12 cellular contexts compared by ENCODE assay signal in genomic region chr5:107557051-107557658, GRCh38.
A peak's percentile ranks its signal among the peaks of the same experiment; 100 is the strongest.
DNase-seq lines count a peak whose midpoint lies in the region; ATAC-seq and TF ChIP-seq lines count a peak whose summit lies in the region.
"Had no signal": no experiment of that assay in that cellular context is flagged by ENCODE, and none has a peak within 500 bp of the region (broad histone marks: within the 10 kb centered on the region; RNA-seq: fewer than 3 reads in every experiment).

No MANE protein-coding gene starts in this region.

- peak overlapping the region; percentile 31; the same call in 1 of the 2 replicates for H3K27ac Mint-ChIP-seq in HFFc6

- DNase-seq in HFFc6 = peak; percentile 60
- DNase-seq in SK-N-SH = no peak
- peak; percentile 76 for DNase-seq in cardiac septum (ENCODE audit: low spot score)
- DNase-seq in retinal pigment epithelial cell (ENCODE audit: low read depth) = peak; percentile 65
- DNase-seq in amygdala (lab: John Stamatoyannopoulos, UW) = no peak
- DNase-seq in nucleus accumbens (lab: John Stamatoyannopoulos, UW) = no peak
- DNase-seq: colonic mucosa; left colon; NCI-H526 treated with DMSO at 0.1 percent for 48 hours; stimulated activated CD4-positive, alpha-beta T cell treated with anti-CD3 and anti-CD28 coated beads, Interleukin-2, amount 100 ng/mL, for 24 hours; transverse colon had no signal

- peaks cover 9% of the 10 kb centered on the region for H3F3A ChIP-seq in SK-N-SH (replicated peaks; ENCODE audit: insufficient read depth)

- H3K27ac ChIP-seq in SK-N-SH (ENCODE audit: low read depth in 2 of 2, low read length in 1 of 2) = no peak overlapping the region
- H3K27ac ChIP-seq: colonic mucosa, transverse colon had no signal

- no peaks in the 10 kb centered on the region for H3K9me3 ChIP-seq in SK-N-SH
- H3K9me3 ChIP-seq: colonic mucosa, transverse colon had no signal

- H3K4me3 ChIP-seq in SK-N-SH (ENCODE audit: low read depth in 2 of 2, low read length in 1 of 2) (no peak overlapping the region), retinal pigment epithelial cell (ENCODE audit: low read length) (no peak overlapping the region)
- H3K4me3 ChIP-seq: colonic mucosa, transverse colon had no signal

- TF ChIP-seq RAD21 in SK-N-SH (IDR thresholded peaks at IDR 0.05; ENCODE audit: low read length) = no peak

- H4K20me1 ChIP-seq in SK-N-SH (ENCODE audit: insufficient read depth) = no peaks in the 10 kb centered on the region

- H3K4me3 Mint-ChIP-seq in HFFc6 = peak overlapping the region; percentile 43

- no peaks in the 10 kb centered on the region for H3K36me3 Mint-ChIP-seq in HFFc6 (ENCODE audit: low read depth)

- no peaks in the 10 kb centered on the region for H3K9me2 ChIP-seq in SK-N-SH

- no peak overlapping the region for H3K9ac ChIP-seq in SK-N-SH

- no peaks in the 10 kb centered on the region for H3K79me2 ChIP-seq in SK-N-SH (ENCODE audit: insufficient read depth)

- TF ChIP-seq CTCF in HFFc6 (IDR thresholded peaks at IDR 0.05) (no peak), SK-N-SH (IDR thresholded peaks at IDR 0.05) (no peak), retinal pigment epithelial cell (conservative IDR thresholded peaks at IDR 0.05; ENCODE audit: low read depth, low read length) (no peak)

- H3K9me3 Mint-ChIP-seq in HFFc6 = no peaks in the 10 kb centered on the region

- H3K4me2 ChIP-seq in SK-N-SH = no peak overlapping the region

- no peaks in the 10 kb centered on the region for H3K27me3 ChIP-seq in SK-N-SH (ENCODE audit: insufficient read depth)
- H3K27me3 ChIP-seq: colonic mucosa, transverse colon had no signal

- TF ChIP-seq EP300 in SK-N-SH (IDR thresholded peaks at IDR 0.05; ENCODE audit: borderline replicate concordance in 1 of 2, low read depth in 1 of 2, low read length in 1 of 2) = no peak

- intact Hi-C loops in cardiac septum (cut with DNase I) = loop anchor here (5.0 kb wide), 1 partner anchor 115 kb away; the partner anchor contains the start of gene EFNA5

- POLR2A ChIA-PET in SK-N-SH (lab: Yijun Ruan, JAX) = interaction anchor here (0.8 kb wide), 1 partner anchor 113 kb away, joined by 4 read pairs; no protein-coding TSS in a partner anchor

- peaks cover 12 to 32% of the 10 kb centered on the region in 2 experiments; a peak in 3 of 4 replicates for H3K4me1 ChIP-seq in SK-N-SH (ENCODE audit: control insufficient read depth in 1 of 2, insufficient read depth in 2 of 2, low read depth in 1 of 2, low read length in 1 of 2)
- H3K4me1 ChIP-seq: colonic mucosa, transverse colon had no signal

- peaks cover 3% of the 10 kb centered on the region; the same call in 1 of the 2 replicates for H3K27me3 Mint-ChIP-seq in HFFc6 (ENCODE audit: insufficient read depth)

- ATAC-seq in GM19455 (IDR thresholded peaks at IDR 0.05; ENCODE audit: unreplicated experiment) = no peak
- ATAC-seq: left colon had no signal

- CTCF ChIA-PET in SK-N-SH (lab: Yijun Ruan, JAX) = interaction anchor here (0.9 kb wide), 1 partner anchor 18 kb away, joined by 4 read pairs; no protein-coding TSS in a partner anchor

- 70% methylated on average over 11 of the region's 11 CpGs for WGBS in SK-N-SH (ENCODE audit: low lambda C conversion rate)

- peaks cover 54% of the 10 kb centered on the region for H3K4me1 Mint-ChIP-seq in HFFc6 (ENCODE audit: low read depth)

- H3K36me3 ChIP-seq in SK-N-SH (replicated peaks in 1 of 2; ENCODE audit: control insufficient read depth in 1 of 2, insufficient read depth in 2 of 2, low read length in 1 of 2) = no peaks in the 10 kb centered on the region
- H3K36me3 ChIP-seq: colonic mucosa, transverse colon had no signal

- no peak overlapping the region for H2AFZ ChIP-seq in SK-N-SH (ENCODE audit: low read depth)

TF ChIP-seq in SK-N-SH, 30 proteins besides CTCF, POLR2A, EP300 and RAD21:
- TF ChIP-seq REST (IDR thresholded peaks at IDR 0.05; ENCODE audit: low read depth, low read length) = no peak
- peak; percentile 34; the same call in 1 of the 2 replicates for TF ChIP-seq TCF12 (IDR thresholded peaks at IDR 0.05)

Comparison
In these comparisons a context has a peak if more than half of its experiments do, and no peak if none do; other contexts are left out.
1. DNase-seq: peak in HFFc6 (single experiment), cardiac septum (single experiment) and retinal pigment epithelial cell (single experiment); none in SK-N-SH (single experiment), amygdala (0 of 56) and nucleus accumbens (0 of 56).